In genomic region chr7:111753968-111754367, GRCh38 we compare ENCODE assay signal across 2 cellular contexts.
TF ChIP-seq lines count a peak whose summit lies in the region.

No MANE protein-coding gene starts in this region.

TF ChIP-seq in SK-N-SH, 30 proteins besides CTCF, POLR2A, EP300 and RAD21 (continued from another document):
- TF ChIP-seq REST (IDR thresholded peaks at IDR 0.05; ENCODE audit: low read depth, low read length) (no peak), ELF1 (IDR thresholded peaks at IDR 0.05) (no peak), FOSL2 (IDR thresholded peaks at IDR 0.05; ENCODE audit: borderline replicate concordance, low read depth) (peak; percentile 9; the same call in 1 of the 2 replicates)

TF ChIP-seq in SK-N-SH treated with all-trans-retinoic acid at 6 μM for 48 hours, 23 proteins besides CTCF, POLR2A, EP300 and RAD21 (continued from another document):
- TF ChIP-seq, protein P1, sequence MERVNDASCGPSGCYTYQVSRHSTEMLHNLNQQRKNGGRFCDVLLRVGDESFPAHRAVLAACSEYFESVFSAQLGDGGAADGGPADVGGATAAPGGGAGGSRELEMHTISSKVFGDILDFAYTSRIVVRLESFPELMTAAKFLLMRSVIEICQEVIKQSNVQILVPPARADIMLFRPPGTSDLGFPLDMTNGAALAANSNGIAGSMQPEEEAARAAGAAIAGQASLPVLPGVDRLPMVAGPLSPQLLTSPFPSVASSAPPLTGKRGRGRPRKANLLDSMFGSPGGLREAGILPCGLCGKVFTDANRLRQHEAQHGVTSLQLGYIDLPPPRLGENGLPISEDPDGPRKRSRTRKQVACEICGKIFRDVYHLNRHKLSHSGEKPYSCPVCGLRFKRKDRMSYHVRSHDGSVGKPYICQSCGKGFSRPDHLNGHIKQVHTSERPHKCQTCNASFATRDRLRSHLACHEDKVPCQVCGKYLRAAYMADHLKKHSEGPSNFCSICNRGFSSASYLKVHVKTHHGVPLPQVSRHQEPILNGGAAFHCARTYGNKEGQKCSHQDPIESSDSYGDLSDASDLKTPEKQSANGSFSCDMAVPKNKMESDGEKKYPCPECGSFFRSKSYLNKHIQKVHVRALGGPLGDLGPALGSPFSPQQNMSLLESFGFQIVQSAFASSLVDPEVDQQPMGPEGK (CRISPR knock-in tag; IDR thresholded peaks at IDR 0.05; ENCODE audit: borderline replicate concordance) = no peak
- no peak for TF ChIP-seq ZC3H10 (CRISPR knock-in tag; IDR thresholded peaks at IDR 0.05)
- no peak for TF ChIP-seq ZNF565 (CRISPR knock-in tag; conservative IDR thresholded peaks at IDR 0.05; ENCODE audit: low read depth)
- TF ChIP-seq OSR1 (CRISPR knock-in tag; IDR thresholded peaks at IDR 0.05) = no peak
- TF ChIP-seq SNAI2 (CRISPR knock-in tag; IDR thresholded peaks at IDR 0.05) = no peak
- no peak for TF ChIP-seq BACH2 (CRISPR knock-in tag; IDR thresholded peaks at IDR 0.05; ENCODE audit: borderline replicate concordance)
- no peak for TF ChIP-seq ZNF70 (CRISPR knock-in tag; IDR thresholded peaks at IDR 0.05)
- no peak for TF ChIP-seq ARNTL (CRISPR knock-in tag; IDR thresholded peaks at IDR 0.05; ENCODE audit: borderline replicate concordance, low read depth)
- TF ChIP-seq TSHZ2 (CRISPR knock-in tag; IDR thresholded peaks at IDR 0.05) = no peak
- no peak for TF ChIP-seq ZFP30 (CRISPR knock-in tag; IDR thresholded peaks at IDR 0.05)
- no peak for TF ChIP-seq PPARA (CRISPR knock-in tag; IDR thresholded peaks at IDR 0.05; ENCODE audit: borderline replicate concordance)
- TF ChIP-seq GLIS3 (CRISPR knock-in tag; IDR thresholded peaks at IDR 0.05) = no peak
- TF ChIP-seq TCF4 (CRISPR knock-in tag; IDR thresholded peaks at IDR 0.05; ENCODE audit: borderline replicate concordance) = no peak
- no peak for TF ChIP-seq RARB (CRISPR knock-in tag; IDR thresholded peaks at IDR 0.05)
- TF ChIP-seq CSDC2 (CRISPR knock-in tag; IDR thresholded peaks at IDR 0.05) = no peak
